In genomic region chr17:38579934-38580333, GRCh38 we compare ENCODE assay signal across 1 cellular context.
TF ChIP-seq lines count a peak whose summit lies in the region.

No MANE protein-coding gene starts in this region.

TF ChIP-seq in K562, 482 proteins besides CTCF, POLR2A, EP300 and RAD21 (continued from another document and continues in another):
- TF ChIP-seq RFX1 (IDR thresholded peaks at IDR 0.05) (peak; percentile 67), SAFB2 (IDR thresholded peaks at IDR 0.05; ENCODE audit: borderline replicate concordance, low read depth, low read length, severe bottlenecking) (no peak), ATF6 (CRISPR knock-in tag; IDR thresholded peaks at IDR 0.05) (no peak), CAMTA2 (CRISPR knock-in tag; conservative IDR thresholded peaks at IDR 0.05) (no peak), TCF7 (IDR thresholded peaks at IDR 0.05; ENCODE audit: borderline replicate concordance) (no peak), MYBL2 (IDR thresholded peaks at IDR 0.05; ENCODE audit: low read depth) (no peak), MYBL2 (CRISPR knock-in tag; IDR thresholded peaks at IDR 0.05; ENCODE audit: borderline replicate concordance) (no peak), KAT2B (IDR thresholded peaks at IDR 0.05; ENCODE audit: low read depth, low read length) (no peak), MEF2D (tag; conservative IDR thresholded peaks at IDR 0.05; ENCODE audit: low read depth) (no peak), ZNF766 (CRISPR knock-in tag; conservative IDR thresholded peaks at IDR 0.05) (no peak), HDAC8 (tag; IDR thresholded peaks at IDR 0.05) (no peak), VEZF1 (CRISPR knock-in tag; IDR thresholded peaks at IDR 0.05) (no peak), TGIF2 (CRISPR knock-in tag; IDR thresholded peaks at IDR 0.05) (no peak), MAX (CRISPR knock-in tag; IDR thresholded peaks at IDR 0.05) (peak; percentile 24; the same call in 1 of the 2 replicates), ZNF263 (CRISPR knock-in tag; IDR thresholded peaks at IDR 0.05; ENCODE audit: borderline replicate concordance) (no peak), ZFP91 (CRISPR knock-in tag; IDR thresholded peaks at IDR 0.05) (no peak), RBM17 (IDR thresholded peaks at IDR 0.05; ENCODE audit: borderline replicate concordance, low read depth, low read length) (no peak), BMI1 (IDR thresholded peaks at IDR 0.05; ENCODE audit: low read length) (no peak), TBP (optimal IDR thresholded peaks at IDR 0.05; ENCODE audit: low read depth, low read length) (no peak), BRCA1 (IDR thresholded peaks at IDR 0.05) (no peak), BRCA1 (CRISPR knock-in tag; IDR thresholded peaks at IDR 0.05) (no peak), NR2F6 (CRISPR knock-in tag; IDR thresholded peaks at IDR 0.05) (no peak), E2F3 (CRISPR knock-in tag; IDR thresholded peaks at IDR 0.05) (no peak), PPARD (CRISPR knock-in tag; IDR thresholded peaks at IDR 0.05) (no peak), KLF13 (tag; IDR thresholded peaks at IDR 0.05; ENCODE audit: borderline replicate concordance, low read depth) (no peak), SMARCA5 (IDR thresholded peaks at IDR 0.05) (no peak), ZBTB40 (IDR thresholded peaks at IDR 0.05) (no peak), ZBTB40 (CRISPR knock-in tag; IDR thresholded peaks at IDR 0.05) (no peak), HNRNPH1 (optimal IDR thresholded peaks at IDR 0.05; ENCODE audit: low read depth, low read length) (no peak), HDAC6 (IDR thresholded peaks at IDR 0.05; ENCODE audit: low read depth, low read length) (no peak), ZNF212 (CRISPR knock-in tag; IDR thresholded peaks at IDR 0.05) (no peak), ZSCAN29 (IDR thresholded peaks at IDR 0.05) (no peak), NFRKB (IDR thresholded peaks at IDR 0.05; ENCODE audit: low read depth) (no peak), CREM (IDR thresholded peaks at IDR 0.05; ENCODE audit: low read depth) (peak; percentile 28; the same call in 1 of the 2 replicates), HDAC2 (IDR thresholded peaks at IDR 0.05) (no peak), ZBTB34 (CRISPR knock-in tag; IDR thresholded peaks at IDR 0.05) (no peak), STAT6 (CRISPR knock-in tag; IDR thresholded peaks at IDR 0.05) (no peak), NBN (IDR thresholded peaks at IDR 0.05; ENCODE audit: low read depth) (no peak), KLF16 (IDR thresholded peaks at IDR 0.05) (no peak), ZNF3 (CRISPR knock-in tag; IDR thresholded peaks at IDR 0.05) (no peak), ZBTB43 (CRISPR knock-in tag; IDR thresholded peaks at IDR 0.05) (no peak), CREB3L1 (IDR thresholded peaks at IDR 0.05; ENCODE audit: borderline replicate concordance, low read depth) (no peak), CTBP1 (IDR thresholded peaks at IDR 0.05; ENCODE audit: borderline replicate concordance) (0 out of 2 replicates have a peak, but pooled peaks have one; percentile 28), ZFP1 (CRISPR knock-in tag; IDR thresholded peaks at IDR 0.05) (no peak), CBFB (CRISPR knock-in tag; IDR thresholded peaks at IDR 0.05) (no peak), MYNN (IDR thresholded peaks at IDR 0.05) (0 out of 2 replicates have a peak, but pooled peaks have one; percentile 29), MYNN (CRISPR knock-in tag; IDR thresholded peaks at IDR 0.05) (no peak), TCFL5 (CRISPR knock-in tag; conservative IDR thresholded peaks at IDR 0.05) (no peak)
